Comparison of ENCODE assay signal across 22 cellular contexts in genomic region chr18:21474621-21475020, GRCh38.
DNase-seq lines count a peak whose midpoint lies in the region; ATAC-seq, FAIRE-seq and TF ChIP-seq lines count a peak whose summit lies in the region.
"Had no signal": no experiment of that assay in that cellular context is flagged by ENCODE, and none has a peak within 500 bp of the region (broad histone marks: within the 10 kb centered on the region; RNA-seq: fewer than 3 reads in every experiment).

No MANE protein-coding gene starts in this region.

- H3F3A ChIP-seq in neural progenitor cell (ENCODE audit: low read depth): peaks cover 25% of the 10 kb centered on the region

- H4K5ac ChIP-seq in mesendoderm (ENCODE audit: low read length): no peak overlapping the region

- no peak overlapping the region for H2AK5ac ChIP-seq in mesendoderm (ENCODE audit: low read length)

- H2BK5ac ChIP-seq in mesendoderm (ENCODE audit: low read length): no peak overlapping the region

- no peak overlapping the region for H2BK15ac ChIP-seq in mesendoderm (replicated peaks; ENCODE audit: low read depth)

- no peak overlapping the region for H3K27ac ChIP-seq in mesendoderm (ENCODE audit: low read depth, low read length)
- no peak overlapping the region for H3K27ac ChIP-seq in neural progenitor cell
- H3K27ac ChIP-seq: 22Rv1; A549; BLaER1 treated with 17β-estradiol and CSF1 and Interleukin-3, amounts not matched to agents 10 nM and 100 nM; C4-2B had no signal

- in situ Hi-C loops in HAP-1 (cut with MboI; ENCODE audit: low sequenced_read_pairs): no loop called here

- H2BK120ac ChIP-seq in mesendoderm (ENCODE audit: low read depth, low read length): no peak overlapping the region

- no peaks in the 10 kb centered on the region for H4K20me1 ChIP-seq in neural progenitor cell (ENCODE audit: low read depth)
- H4K20me1 ChIP-seq: BLaER1 treated with 17β-estradiol and CSF1 and Interleukin-3, amounts not matched to agents 10 nM and 100 nM had no signal

- no peak overlapping the region for H3K4me3 ChIP-seq in HAP-1
- no peak overlapping the region for H3K4me3 ChIP-seq in mesendoderm (ENCODE audit: low read length)
- H3K4me3 ChIP-seq in neural progenitor cell: no peak overlapping the region
- H3K4me3 ChIP-seq: A549; BLaER1 treated with 17β-estradiol and CSF1 and Interleukin-3, amounts not matched to agents 10 nM and 100 nM had no signal

- H3K4me3 Mint-ChIP-seq in neural progenitor cell: no peak overlapping the region
- H3K4me3 Mint-ChIP-seq: B cell; CD4-positive, alpha-beta T cell; CD8-positive, alpha-beta T cell had no signal

- H3K36me3 Mint-ChIP-seq in neural progenitor cell: peaks cover 42% of the 10 kb centered on the region
- H3K36me3 Mint-ChIP-seq: CD8-positive, alpha-beta T cell had no signal

- no peak for ATAC-seq in HG02973 (IDR thresholded peaks at IDR 0.05; ENCODE audit: unreplicated experiment)
- ATAC-seq: A549; CD8-positive, alpha-beta T cell had no signal

- H3K18ac ChIP-seq in mesendoderm (ENCODE audit: low read length): no peak overlapping the region

- H3K4me2 ChIP-seq in mesendoderm (ENCODE audit: low read length) (no peak overlapping the region), neural progenitor cell (no peak overlapping the region)
- H3K4me2 ChIP-seq: A549; BLaER1 treated with 17β-estradiol and CSF1 and Interleukin-3, amounts not matched to agents 10 nM and 100 nM had no signal

- H3K27ac Mint-ChIP-seq in neural progenitor cell: no peak overlapping the region
- H3K27ac Mint-ChIP-seq: B cell; CD4-positive, alpha-beta T cell; CD8-positive, alpha-beta T cell had no signal

- no peaks in the 10 kb centered on the region for H3K79me2 ChIP-seq in mesendoderm (ENCODE audit: control insufficient read depth, insufficient read depth, low read length)
- no peaks in the 10 kb centered on the region for H3K79me2 ChIP-seq in neural progenitor cell (ENCODE audit: low read depth)

- H3K79me1 ChIP-seq in mesendoderm (ENCODE audit: low read length): no peaks in the 10 kb centered on the region

- H3K27me3 ChIP-seq in HAP-1 (ENCODE audit: low read depth): no peaks in the 10 kb centered on the region
- no peaks in the 10 kb centered on the region for H3K27me3 ChIP-seq in mesendoderm (ENCODE audit: insufficient read depth, low read length, poor library complexity)
- H3K27me3 ChIP-seq in neural progenitor cell: no peaks in the 10 kb centered on the region
- H3K27me3 ChIP-seq: BLaER1 treated with 17β-estradiol and CSF1 and Interleukin-3, amounts not matched to agents 10 nM and 100 nM had no signal

- H4K8ac ChIP-seq in mesendoderm (ENCODE audit: low read depth, low read length): no peak overlapping the region

- H3K4me1 ChIP-seq in HAP-1 (peaks cover 12% of the 10 kb centered on the region), mesendoderm (ENCODE audit: control insufficient read depth, low read depth, low read length) (no peaks in the 10 kb centered on the region), neural progenitor cell (no peaks in the 10 kb centered on the region)
- H3K4me1 ChIP-seq: A549; BLaER1 treated with 17β-estradiol and CSF1 and Interleukin-3, amounts not matched to agents 10 nM and 100 nM; Caco-2 had no signal

- H3K9ac ChIP-seq in mesendoderm (ENCODE audit: low read length) (no peak overlapping the region), neural progenitor cell (no peak overlapping the region)
- H3K9ac ChIP-seq: BLaER1 treated with 17β-estradiol and CSF1 and Interleukin-3, amounts not matched to agents 10 nM and 100 nM had no signal

- no peak overlapping the region for H2AFZ ChIP-seq in neural progenitor cell (replicated peaks)

- WGBS in mesendoderm (ENCODE audit: extremely low coverage, insufficient coverage, low lambda C conversion rate): no CpG with 5 or more reads among the region's 2 CpGs

- no peaks in the 10 kb centered on the region for H3K27me3 Mint-ChIP-seq in neural progenitor cell (ENCODE audit: insufficient read depth, low read depth)

- peaks cover 3% of the 10 kb centered on the region for H3K4me1 Mint-ChIP-seq in neural progenitor cell
- H3K4me1 Mint-ChIP-seq: B cell had no signal

- FAIRE-seq in urothelium cell line (lab: Jason Lieb, UNC): no peak
- FAIRE-seq: A549, D721Med, G401.6, GM12891, GM19239 had no signal

- H3K56ac ChIP-seq in mesendoderm (ENCODE audit: low read length): no peak overlapping the region

- no peaks in the 10 kb centered on the region for H3K9me3 ChIP-seq in HAP-1
- no peaks in the 10 kb centered on the region for H3K9me3 ChIP-seq in neural progenitor cell (ENCODE audit: low read depth)
- H3K9me3 ChIP-seq: A549, Caco-2 had no signal

- no peak overlapping the region for H3K4ac ChIP-seq in mesendoderm (ENCODE audit: low read depth, low read length)

- H3K23ac ChIP-seq in mesendoderm (ENCODE audit: low read length): no peak overlapping the region

- TF ChIP-seq CTCF in neural progenitor cell (IDR thresholded peaks at IDR 0.05): no peak

- H3K9me3 Mint-ChIP-seq in neural progenitor cell: peaks cover 13% of the 10 kb centered on the region
- H3K9me3 Mint-ChIP-seq: CD4-positive, alpha-beta T cell; CD8-positive, alpha-beta T cell had no signal

- H3K36me3 ChIP-seq in HAP-1 (replicated peaks) (no peaks in the 10 kb centered on the region), mesendoderm (ENCODE audit: control insufficient read depth, insufficient read depth, low read length) (no peaks in the 10 kb centered on the region), neural progenitor cell (peaks cover 43% of the 10 kb centered on the region)
- H3K36me3 ChIP-seq: BLaER1 treated with 17β-estradiol and CSF1 and Interleukin-3, amounts not matched to agents 10 nM and 100 nM had no signal

- DNase-seq in HAP-1 (ENCODE audit: low spot score in 2 of 2): peak; percentile 78 to 79
- peak; percentile 60 for DNase-seq in mesendoderm
- DNase-seq in neural progenitor cell (ENCODE audit: low spot score): peak; percentile 12
- no peak for DNase-seq in urothelium cell line (ENCODE audit: low spot score)
- no peak for DNase-seq in dedifferentiated amniotic fluid mesenchymal stem cell (ENCODE audit: extremely low spot score)
- DNase-seq: AML-193; Caco-2; Calu3; CD4-positive, alpha-beta T cell; CD8-positive, alpha-beta T cell; DMS79 treated with DMSO at 0.1 percent for 48 hours; GF-D8 had no signal

Comparison
In these comparisons a context has a peak if more than half of its experiments do, and no peak if none do; other contexts are left out.
1. DNase-seq: peak in HAP-1 (2 of 2), mesendoderm (single experiment) and neural progenitor cell (single experiment); none in urothelium cell line (single experiment) and dedifferentiated amniotic fluid mesenchymal stem cell (single experiment).